In the genomic region with DNA sequence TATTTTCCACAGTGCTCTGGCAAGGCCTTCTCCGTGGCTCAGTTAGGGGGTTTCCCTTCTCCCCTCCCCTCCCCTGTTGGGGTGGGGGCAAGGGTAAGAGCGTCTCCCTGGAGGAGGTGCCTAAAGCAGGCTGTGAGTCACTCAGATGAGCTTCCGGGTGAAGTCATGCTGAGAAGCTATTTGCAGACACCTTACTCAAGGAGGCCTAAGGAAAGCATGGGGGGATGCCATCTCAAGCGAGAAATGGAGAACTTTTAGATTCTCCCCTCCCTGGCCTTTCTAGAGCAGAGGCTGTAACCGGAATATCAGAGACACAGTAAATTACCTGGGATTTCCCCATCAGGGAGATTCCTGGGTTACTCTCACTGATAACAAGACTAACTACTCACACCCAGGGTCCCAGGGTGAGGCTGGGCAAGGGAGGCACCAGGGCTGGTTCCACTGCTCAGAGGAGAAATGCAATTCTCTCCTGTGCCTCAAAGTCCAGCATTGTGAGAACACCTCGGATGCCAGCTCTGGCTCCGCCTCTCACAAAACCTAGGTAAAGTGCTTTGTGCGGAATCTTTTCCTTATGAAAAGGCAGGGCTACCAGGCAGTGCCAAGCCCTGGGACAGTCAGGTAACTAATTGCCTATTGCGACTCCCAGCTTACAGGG, we compare ENCODE assay signal across 8 cellular contexts.
DNase-seq lines count a peak whose midpoint lies in the region; ATAC-seq, FAIRE-seq and TF ChIP-seq lines count a peak whose summit lies in the region.

No MANE protein-coding gene starts in this region.

- H3K4me2 ChIP-seq in osteoblast (ENCODE audit: insufficient read depth, low read length) = peak overlapping the region; percentile 45

- H3K4me3 ChIP-seq in CD8-positive, alpha-beta T cell (ENCODE audit: low read depth, low read length) = no peak overlapping the region
- no peak overlapping the region for H3K4me3 ChIP-seq in osteoblast (ENCODE audit: insufficient read depth, low read length)

- intact Hi-C loops in CD8-positive, alpha-beta T cell (cut with DNase I, micrococcal nuclease) = loop anchor here (1.0 to 10.0 kb wide), 5 partner anchors 14 to 459 kb away; a partner anchor contains a TSS
- intact Hi-C loops in activated B cell treated with CpG ODN at 0.5 μM for 24 hours (cut with micrococcal nuclease) = loop anchor here (1.0 to 10.0 kb wide), 13 partner anchors 10 to 1649 kb away; a partner anchor contains a TSS

- DNase-seq in CD8-positive, alpha-beta T cell = peak; percentile 30 to 89 (median 71)
- DNase-seq in HTR-8/SVneo (ENCODE audit: insufficient read length, low spot score) = peak; percentile 76
- peak; percentile 67 for DNase-seq in activated B cell treated with CpG ODN at 0.5 μM for 24 hours
- DNase-seq in chondrocyte (ENCODE audit: low spot score) = no peak
- peak; percentile 68 for DNase-seq in osteoblast (ENCODE audit: insufficient read length, low spot score, missing footprints)
- DNase-seq in NCI-H128 (lab: John Stamatoyannopoulos, UW; ENCODE audit: unreplicated experiment) = no peak
- DNase-seq in caudate nucleus (lab: John Stamatoyannopoulos, UW) = no peak

- no peak overlapping the region for H3K4me3 Mint-ChIP-seq in CD8-positive, alpha-beta T cell
- H3K4me3 Mint-ChIP-seq in activated B cell treated with CpG ODN at 0.5 μM for 24 hours (peak overlapping the region; percentile 73), chondrocyte (ENCODE audit: unreplicated experiment) (no peak overlapping the region)

- no peaks in the 10 kb centered on the region for H3K27me3 Mint-ChIP-seq in CD8-positive, alpha-beta T cell (ENCODE audit: low read depth)
- H3K27me3 Mint-ChIP-seq in activated B cell treated with CpG ODN at 0.5 μM for 24 hours (no peaks in the 10 kb centered on the region), chondrocyte (ENCODE audit: low read depth) (peaks cover 3% of the 10 kb centered on the region)

- H3K27ac ChIP-seq in CD8-positive, alpha-beta T cell (ENCODE audit: low read depth, low read length) = no peak overlapping the region
- H3K27ac ChIP-seq in osteoblast (ENCODE audit: low read depth, low read length) (no peak overlapping the region), caudate nucleus (ENCODE audit: low read depth, low read length) (no peak overlapping the region)

- no peak overlapping the region for H2AFZ ChIP-seq in osteoblast (ENCODE audit: low read length)

- no peaks in the 10 kb centered on the region for H3K27me3 ChIP-seq in CD8-positive, alpha-beta T cell (ENCODE audit: insufficient read depth, low read length)
- H3K27me3 ChIP-seq in osteoblast (ENCODE audit: insufficient read depth, low read length) = no peaks in the 10 kb centered on the region

- H3K9me3 Mint-ChIP-seq in CD8-positive, alpha-beta T cell = no peaks in the 10 kb centered on the region
- H3K9me3 Mint-ChIP-seq in activated B cell treated with CpG ODN at 0.5 μM for 24 hours (no peaks in the 10 kb centered on the region), chondrocyte (ENCODE audit: low read depth) (no peaks in the 10 kb centered on the region)

- POLR2A ChIA-PET in CD8-positive, alpha-beta T cell (lab: Charles Lee) = interaction anchor here (0.5 to 2.7 kb wide), 4 partner anchors 15 to 123 kb away, joined by 3 to 13 read pairs (median 4); a partner anchor contains a TSS
- POLR2A ChIA-PET in activated B cell treated with CpG ODN at 0.5 μM for 24 hours (lab: Charles Lee) = interaction anchor here (0.6 to 7.4 kb wide), 14 partner anchors 8 to 183 kb away, joined by 3 to 96 read pairs (median 6); a partner anchor contains a TSS

- H4K20me1 ChIP-seq in osteoblast (ENCODE audit: insufficient read depth, low read length) = peaks cover 3% of the 10 kb centered on the region

- H3K4me1 ChIP-seq in CD8-positive, alpha-beta T cell (ENCODE audit: insufficient read depth, low read length) = peaks cover 9% of the 10 kb centered on the region
- H3K4me1 ChIP-seq in osteoblast (ENCODE audit: insufficient read depth, low read length) = peaks cover 4% of the 10 kb centered on the region

- no peaks in the 10 kb centered on the region for H3K79me2 ChIP-seq in osteoblast (ENCODE audit: insufficient read depth, low read length)

- peak; percentile 52 for FAIRE-seq in HTR-8/SVneo (lab: Jason Lieb, UNC)

- ATAC-seq in CD8-positive, alpha-beta T cell = peak; percentile 99
- ATAC-seq in GM21526 (IDR thresholded peaks at IDR 0.05; ENCODE audit: low FRiP score, unreplicated experiment) = peak; percentile 77
- ATAC-seq in activated B cell treated with CpG ODN at 0.5 μM for 24 hours (ENCODE audit: low read depth) = peak; percentile 75

- H3K36me3 ChIP-seq in CD8-positive, alpha-beta T cell (ENCODE audit: insufficient read depth, low read length) = no peaks in the 10 kb centered on the region
- H3K36me3 ChIP-seq in osteoblast (ENCODE audit: insufficient read depth, low read length) = no peaks in the 10 kb centered on the region

- H3K36me3 Mint-ChIP-seq in CD8-positive, alpha-beta T cell = no peaks in the 10 kb centered on the region
- H3K36me3 Mint-ChIP-seq in activated B cell treated with CpG ODN at 0.5 μM for 24 hours (ENCODE audit: low read depth) = peaks cover 10% of the 10 kb centered on the region
- no peaks in the 10 kb centered on the region for H3K36me3 Mint-ChIP-seq in chondrocyte (ENCODE audit: low read depth)

- CTCF ChIA-PET in CD8-positive, alpha-beta T cell (lab: Charles Lee) = interaction anchor here (1.4 to 1.6 kb wide), 2 partner anchors 16 to 51 kb away, joined by 4 read pairs; no protein-coding TSS in a partner anchor
- CTCF ChIA-PET in activated B cell treated with CpG ODN at 0.5 μM for 24 hours (lab: Charles Lee) = interaction anchor here (1.0 to 5.0 kb wide), 5 partner anchors 15 to 124 kb away, joined by 3 to 23 read pairs (median 5); a partner anchor contains a TSS

- H3K27ac Mint-ChIP-seq in CD8-positive, alpha-beta T cell = peak overlapping the region; percentile 60
- H3K27ac Mint-ChIP-seq in activated B cell treated with CpG ODN at 0.5 μM for 24 hours (peak overlapping the region; percentile 97), chondrocyte (ENCODE audit: unreplicated experiment) (peak overlapping the region; percentile 36)

- H3K9me3 ChIP-seq in CD8-positive, alpha-beta T cell (ENCODE audit: low read length) = no peaks in the 10 kb centered on the region
- no peaks in the 10 kb centered on the region for H3K9me3 ChIP-seq in osteoblast (ENCODE audit: low read depth, low read length)

- TF ChIP-seq CTCF in CD8-positive, alpha-beta T cell (IDR thresholded peaks at IDR 0.05) = no peak
- TF ChIP-seq CTCF in activated B cell treated with CpG ODN at 0.5 μM for 24 hours (IDR thresholded peaks at IDR 0.05) (no peak), chondrocyte (IDR thresholded peaks at IDR 0.05) (no peak), osteoblast (IDR thresholded peaks at IDR 0.05; ENCODE audit: extremely low read depth, low read depth, low read length) (no peak)

- H3K4me1 Mint-ChIP-seq in CD8-positive, alpha-beta T cell (ENCODE audit: low read depth) = peaks cover 16% of the 10 kb centered on the region
- peaks cover 76% of the 10 kb centered on the region for H3K4me1 Mint-ChIP-seq in activated B cell treated with CpG ODN at 0.5 μM for 24 hours
- H3K4me1 Mint-ChIP-seq in chondrocyte (ENCODE audit: low read depth) = peaks cover 9% of the 10 kb centered on the region

Comparison
In these comparisons a context has a peak if more than half of its experiments do, and no peak if none do; other contexts are left out.
1. DNase-seq: peak in CD8-positive, alpha-beta T cell (7 of 7), HTR-8/SVneo (single experiment), activated B cell treated with CpG ODN at 0.5 μM for 24 hours (single experiment) and osteoblast (single experiment); none in chondrocyte (single experiment), NCI-H128 (single experiment) and caudate nucleus (0 of 61).
2. H3K27ac Mint-ChIP-seq: peak in every context shown above with its lines; median percentile 97 in activated B cell treated with CpG ODN at 0.5 μM for 24 hours; 60 in CD8-positive, alpha-beta T cell; 36 in chondrocyte.
3. Peak in every context shown above with its lines, with median percentiles within 50 percentile points of each other: ATAC-seq.